In genomic region chr3:63492464-63492863, GRCh38 we compare ENCODE assay signal across 17 cellular contexts.
"Had no signal": no experiment of that assay in that cellular context is flagged by ENCODE, and none has a peak within 500 bp of the region (broad histone marks: within the 10 kb centered on the region; RNA-seq: fewer than 3 reads in every experiment).

No MANE protein-coding gene starts in this region.

- H3K4me3 Mint-ChIP-seq: activated CD4-positive, alpha-beta T cell treated with anti-CD3 and anti-CD28 coated beads for 36 hours; activated naive CD8-positive, alpha-beta T cell; activated T-helper 1 cell treated with anti-CD3 and anti-CD28 coated beads, Interleukin-12 subunit alpha, Interleukin-12 subunit beta, Interleukin-2, Interleukin-4 antibody, amounts not matched to agents 30 ng/mL and 10 ng/mL and 1 ng/mL, durations not matched to agents 14 hours and 24 hours and 36 hours; effector memory CD8-positive, alpha-beta T cell; immature natural killer cell; nephron had no signal

- H3K27ac Mint-ChIP-seq: activated CD4-positive, alpha-beta T cell treated with anti-CD3 and anti-CD28 coated beads for 36 hours; activated naive CD8-positive, alpha-beta T cell; activated T-helper 1 cell treated with anti-CD3 and anti-CD28 coated beads, Interleukin-12 subunit alpha, Interleukin-12 subunit beta, Interleukin-2, Interleukin-4 antibody, amounts not matched to agents 30 ng/mL and 10 ng/mL and 1 ng/mL, durations not matched to agents 14 hours and 24 hours and 36 hours; effector memory CD8-positive, alpha-beta T cell; immature natural killer cell; nephron had no signal

- DNase-seq: activated CD4-positive, alpha-beta T cell treated with anti-CD3 and anti-CD28 coated beads for 36 hours; activated CD4-positive, alpha-beta T cell treated with anti-CD3 and anti-CD28 coated beads, Interleukin-2, amount 50 U/mL, for 48 hours; dermis blood vessel endothelial cell; effector memory CD8-positive, alpha-beta T cell; esophagus squamous epithelium; immature natural killer cell; mesenchymal stem cell; occipital lobe; stimulated activated CD4-positive, alpha-beta T cell treated with anti-CD3 and anti-CD28 coated beads, Interleukin-12 subunit alpha, Interleukin-12 subunit beta, amount 100 ng/mL, for 4 hours; stimulated activated CD4-positive, alpha-beta T cell treated with anti-CD3 and anti-CD28 coated beads, Interleukin-2, amount 100 ng/mL, for 24 hours; stimulated activated naive CD4-positive, alpha-beta T cell treated with Interleukin-2 at 50 U/mL for 16 hours; tibial artery; uterus had no signal

- H3K4me3 ChIP-seq: cardiac muscle cell, esophagus squamous epithelium, tibial artery, uterus had no signal

- H3K27me3 Mint-ChIP-seq: activated CD4-positive, alpha-beta T cell treated with anti-CD3 and anti-CD28 coated beads for 36 hours; effector memory CD8-positive, alpha-beta T cell had no signal

- H3K4me1 Mint-ChIP-seq: activated CD4-positive, alpha-beta T cell treated with anti-CD3 and anti-CD28 coated beads for 36 hours; immature natural killer cell; nephron had no signal

- ATAC-seq: activated CD4-positive, alpha-beta T cell treated with anti-CD3 and anti-CD28 coated beads for 36 hours; effector memory CD8-positive, alpha-beta T cell had no signal

- H3K36me3 ChIP-seq: cardiac muscle cell, esophagus squamous epithelium, tibial artery, uterus had no signal

- H3K27ac ChIP-seq: cardiac muscle cell, esophagus squamous epithelium, tibial artery, uterus had no signal

- H3K9me3 Mint-ChIP-seq: activated T-helper 1 cell treated with anti-CD3 and anti-CD28 coated beads, Interleukin-12 subunit alpha, Interleukin-12 subunit beta, Interleukin-2, Interleukin-4 antibody, amounts not matched to agents 30 ng/mL and 10 ng/mL and 1 ng/mL, durations not matched to agents 14 hours and 24 hours and 36 hours; nephron had no signal

- H3K27me3 ChIP-seq: cardiac muscle cell, esophagus squamous epithelium, tibial artery, uterus had no signal

- H3K36me3 Mint-ChIP-seq: activated naive CD8-positive, alpha-beta T cell; immature natural killer cell had no signal

- H3K4me1 ChIP-seq: esophagus squamous epithelium, tibial artery, uterus had no signal
